Comparison of ENCODE assay signal across 17 cellular contexts in the genomic region with DNA sequence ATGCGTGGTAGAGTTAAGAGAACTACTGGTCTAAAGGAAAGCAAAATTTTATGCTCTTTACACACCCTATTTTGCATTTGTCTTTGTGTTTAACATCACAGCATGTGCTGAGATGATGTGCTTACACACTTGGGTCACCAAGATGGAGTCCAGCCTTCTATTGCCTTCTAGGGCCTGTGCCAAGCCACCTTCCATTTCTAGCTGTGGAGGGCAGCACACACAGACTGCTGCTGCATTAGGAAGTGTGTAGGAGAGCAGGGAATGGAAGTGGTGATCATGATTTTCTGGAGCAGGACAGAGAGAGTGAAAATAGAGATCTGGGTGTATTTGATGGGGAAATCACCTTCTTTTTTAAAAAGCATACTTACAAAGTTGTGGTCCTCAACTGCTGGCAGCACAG.
DNase-seq lines count a peak whose midpoint lies in the region; ATAC-seq and TF ChIP-seq lines count a peak whose summit lies in the region.
"Had no signal": no experiment of that assay in that cellular context is flagged by ENCODE, and none has a peak within 500 bp of the region (broad histone marks: within the 10 kb centered on the region; RNA-seq: fewer than 3 reads in every experiment).

No MANE protein-coding gene starts in this region.

- no peak overlapping the region for H2AFZ ChIP-seq in GM23338
- H2AFZ ChIP-seq in OCI-LY7 (ENCODE audit: low read length) = 0 out of 2 replicates have a peak overlapping the region, but pooled peaks have one; percentile 5

- H3K79me2 ChIP-seq in GM23338 (replicated peaks; ENCODE audit: insufficient read depth) = peaks cover 91% of the 10 kb centered on the region
- no peaks in the 10 kb centered on the region for H3K79me2 ChIP-seq in OCI-LY7 (ENCODE audit: insufficient read depth, low read depth, low read length)

- DNase-seq in NCI-H1092 treated with DMSO at 0.1 percent for 48 hours (lab: John Stamatoyannopoulos, UW) (peak; percentile 6), NCI-H1092 (lab: John Stamatoyannopoulos, UW) (no peak), GM23338 (ENCODE audit: low spot score) (no peak), OCI-LY7 (ENCODE audit: low spot score) (no peak), nephron progenitor cell (no peak), NCI-H774 (lab: John Stamatoyannopoulos, UW) (no peak), stomach (no peak)
- DNase-seq: COR-L47, DMS79 treated with DMSO at 0.1 percent for 48 hours, GOT3, HFFc6, NCI-H2107, NCI-H226, NCI-H526 treated with DMSO at 0.1 percent for 48 hours, SIG-M5 had no signal

- peak; percentile 60 for ATAC-seq in GM23338
- no peak for ATAC-seq in GM21786 (IDR thresholded peaks at IDR 0.05; ENCODE audit: unreplicated experiment)

- H3K4me2 ChIP-seq in GM23338 (no peak overlapping the region), OCI-LY7 (ENCODE audit: low read length) (no peak overlapping the region)

- H3K9me3 ChIP-seq in OCI-LY7 (ENCODE audit: low read length) = no peaks in the 10 kb centered on the region
- H3K9me3 ChIP-seq in stomach = no peaks in the 10 kb centered on the region

- H3K4me3 ChIP-seq in GM23338 (no peak overlapping the region), OCI-LY7 (ENCODE audit: low read depth, low read length, poor library complexity, severe bottlenecking) (no peak overlapping the region), stomach (no peak overlapping the region)

- H3K27ac ChIP-seq in GM23338 (ENCODE audit: low read depth) = no peak overlapping the region
- H3K27ac ChIP-seq in OCI-LY7 (ENCODE audit: low read depth, low read length, poor library complexity, severe bottlenecking) = no peak overlapping the region
- H3K27ac ChIP-seq in stomach = no peak overlapping the region
- H3K27ac ChIP-seq: C4-2B had no signal

- H3K27ac Mint-ChIP-seq in GM23338 = peak overlapping the region; percentile 2; the same call in 1 of the 2 replicates
- H3K27ac Mint-ChIP-seq in nephron progenitor cell = peak overlapping the region; percentile 98
- H3K27ac Mint-ChIP-seq: HFFc6 had no signal

- H3K9me3 Mint-ChIP-seq in GM23338 = no peaks in the 10 kb centered on the region
- H3K9me3 Mint-ChIP-seq in nephron progenitor cell = peaks cover under 1% of the 10 kb centered on the region
- H3K9me3 Mint-ChIP-seq: HFFc6 had no signal

- TF ChIP-seq CTCF in GM23338 (conservative IDR thresholded peaks at IDR 0.05; ENCODE audit: low read depth in 2 of 2) (0 out of 4 replicates have a peak, but pooled peaks of 1 of the 2 experiments have one; percentile 15), OCI-LY7 (conservative IDR thresholded peaks at IDR 0.05; ENCODE audit: low read length) (no peak), nephron progenitor cell (IDR thresholded peaks at IDR 0.05) (no peak), stomach (IDR thresholded peaks at IDR 0.05) (no peak)

- H3K36me3 ChIP-seq in GM23338 (ENCODE audit: insufficient read depth) (no peaks in the 10 kb centered on the region), OCI-LY7 (ENCODE audit: insufficient read depth, low read length) (no peaks in the 10 kb centered on the region), stomach (no peaks in the 10 kb centered on the region)

- H3K4me1 Mint-ChIP-seq in GM23338 (peaks cover 29% of the 10 kb centered on the region), nephron progenitor cell (peaks cover 31% of the 10 kb centered on the region)

- H3K36me3 Mint-ChIP-seq in GM23338 (ENCODE audit: low read depth) (peaks cover 45% of the 10 kb centered on the region), nephron progenitor cell (ENCODE audit: low read depth) (peaks cover 90% of the 10 kb centered on the region)

- H3K9me2 ChIP-seq in GM23338 (ENCODE audit: insufficient read depth) (no peaks in the 10 kb centered on the region), OCI-LY7 (ENCODE audit: insufficient read depth, low read length) (no peaks in the 10 kb centered on the region)

- peaks cover 25% of the 10 kb centered on the region for H3K4me1 ChIP-seq in GM23338 (ENCODE audit: insufficient read depth)
- no peaks in the 10 kb centered on the region for H3K4me1 ChIP-seq in OCI-LY7 (ENCODE audit: insufficient read depth, low read length, poor library complexity, severe bottlenecking)
- no peaks in the 10 kb centered on the region for H3K4me1 ChIP-seq in stomach

- CTCF ChIA-PET in OCI-LY7 (lab: Charles Lee; ENCODE audit: unreplicated experiment) = no interaction called here

- no peak overlapping the region for H3K4me3 Mint-ChIP-seq in GM23338
- no peak overlapping the region for H3K4me3 Mint-ChIP-seq in nephron progenitor cell
- H3K4me3 Mint-ChIP-seq: HFFc6 had no signal

- TF ChIP-seq POLR2A in stomach (IDR thresholded peaks at IDR 0.05) = no peak

- H3F3A ChIP-seq in GM23338 (replicated peaks; ENCODE audit: low read depth) = peaks cover under 1% of the 10 kb centered on the region; the same call in 1 of the 2 replicates

- H3K27me3 ChIP-seq in GM23338 (ENCODE audit: insufficient read depth) (no peaks in the 10 kb centered on the region), stomach (no peaks in the 10 kb centered on the region)

- no peaks in the 10 kb centered on the region; the same call in 1 of the 2 replicates for H4K20me1 ChIP-seq in GM23338 (replicated peaks; ENCODE audit: insufficient read depth)
- H4K20me1 ChIP-seq in OCI-LY7 (ENCODE audit: insufficient read depth, low read length) = no peaks in the 10 kb centered on the region

- POLR2A ChIA-PET in OCI-LY7 (lab: Charles Lee) = no interaction called here

- intact Hi-C loops in OCI-LY7 (cut with micrococcal nuclease; ENCODE audit: unreplicated experiment) (no loop called here), stomach (cut with DNase I; ENCODE audit: low total_unique reads) (no loop called here)

- 75 to 96% (median 84%) methylated on average over 1 of the region's 1 CpG for WGBS in stomach, 5 donors

- TF ChIP-seq EP300 in stomach (IDR thresholded peaks at IDR 0.05) = no peak

- no TSS peak for BruUV-seq in OCI-LY7 (replicated peaks; lab: Mats Ljungman, UMichigan)

- H3K27me3 Mint-ChIP-seq in GM23338 (ENCODE audit: insufficient read depth, low read depth, poor library complexity) (peaks cover 2% of the 10 kb centered on the region), nephron progenitor cell (ENCODE audit: low read depth, poor library complexity) (no peaks in the 10 kb centered on the region)

TF ChIP-seq in GM23338, 12 proteins besides CTCF, POLR2A, EP300 and RAD21:
- no peak for TF ChIP-seq POLR2AphosphoS5 (IDR thresholded peaks at IDR 0.05; ENCODE audit: low read depth)
- no peak for TF ChIP-seq JUNB (IDR thresholded peaks at IDR 0.05; ENCODE audit: unreplicated experiment)
- TF ChIP-seq, protein P1, sequence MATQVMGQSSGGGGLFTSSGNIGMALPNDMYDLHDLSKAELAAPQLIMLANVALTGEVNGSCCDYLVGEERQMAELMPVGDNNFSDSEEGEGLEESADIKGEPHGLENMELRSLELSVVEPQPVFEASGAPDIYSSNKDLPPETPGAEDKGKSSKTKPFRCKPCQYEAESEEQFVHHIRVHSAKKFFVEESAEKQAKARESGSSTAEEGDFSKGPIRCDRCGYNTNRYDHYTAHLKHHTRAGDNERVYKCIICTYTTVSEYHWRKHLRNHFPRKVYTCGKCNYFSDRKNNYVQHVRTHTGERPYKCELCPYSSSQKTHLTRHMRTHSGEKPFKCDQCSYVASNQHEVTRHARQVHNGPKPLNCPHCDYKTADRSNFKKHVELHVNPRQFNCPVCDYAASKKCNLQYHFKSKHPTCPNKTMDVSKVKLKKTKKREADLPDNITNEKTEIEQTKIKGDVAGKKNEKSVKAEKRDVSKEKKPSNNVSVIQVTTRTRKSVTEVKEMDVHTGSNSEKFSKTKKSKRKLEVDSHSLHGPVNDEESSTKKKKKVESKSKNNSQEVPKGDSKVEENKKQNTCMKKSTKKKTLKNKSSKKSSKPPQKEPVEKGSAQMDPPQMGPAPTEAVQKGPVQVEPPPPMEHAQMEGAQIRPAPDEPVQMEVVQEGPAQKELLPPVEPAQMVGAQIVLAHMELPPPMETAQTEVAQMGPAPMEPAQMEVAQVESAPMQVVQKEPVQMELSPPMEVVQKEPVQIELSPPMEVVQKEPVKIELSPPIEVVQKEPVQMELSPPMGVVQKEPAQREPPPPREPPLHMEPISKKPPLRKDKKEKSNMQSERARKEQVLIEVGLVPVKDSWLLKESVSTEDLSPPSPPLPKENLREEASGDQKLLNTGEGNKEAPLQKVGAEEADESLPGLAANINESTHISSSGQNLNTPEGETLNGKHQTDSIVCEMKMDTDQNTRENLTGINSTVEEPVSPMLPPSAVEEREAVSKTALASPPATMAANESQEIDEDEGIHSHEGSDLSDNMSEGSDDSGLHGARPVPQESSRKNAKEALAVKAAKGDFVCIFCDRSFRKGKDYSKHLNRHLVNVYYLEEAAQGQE (IDR thresholded peaks at IDR 0.05; ENCODE audit: unreplicated experiment) = no peak
- no peak for TF ChIP-seq ZNF114 (CRISPR knock-in tag; IDR thresholded peaks at IDR 0.05)
- TF ChIP-seq CREB1 (CRISPR knock-in tag; IDR thresholded peaks at IDR 0.05; ENCODE audit: low read depth) = no peak
- no peak for TF ChIP-seq ZNF331 (CRISPR knock-in tag; IDR thresholded peaks at IDR 0.05; ENCODE audit: low read depth)
- TF ChIP-seq EZH2 (IDR thresholded peaks at IDR 0.05; ENCODE audit: low read depth, unreplicated experiment) = no peak
- TF ChIP-seq, protein P2, sequence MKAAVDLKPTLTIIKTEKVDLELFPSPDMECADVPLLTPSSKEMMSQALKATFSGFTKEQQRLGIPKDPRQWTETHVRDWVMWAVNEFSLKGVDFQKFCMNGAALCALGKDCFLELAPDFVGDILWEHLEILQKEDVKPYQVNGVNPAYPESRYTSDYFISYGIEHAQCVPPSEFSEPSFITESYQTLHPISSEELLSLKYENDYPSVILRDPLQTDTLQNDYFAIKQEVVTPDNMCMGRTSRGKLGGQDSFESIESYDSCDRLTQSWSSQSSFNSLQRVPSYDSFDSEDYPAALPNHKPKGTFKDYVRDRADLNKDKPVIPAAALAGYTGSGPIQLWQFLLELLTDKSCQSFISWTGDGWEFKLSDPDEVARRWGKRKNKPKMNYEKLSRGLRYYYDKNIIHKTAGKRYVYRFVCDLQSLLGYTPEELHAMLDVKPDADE (IDR thresholded peaks at IDR 0.05) = no peak
- no peak for TF ChIP-seq NANOG (IDR thresholded peaks at IDR 0.05; ENCODE audit: borderline replicate concordance)
